ENCODE assay signal across 8 cellular contexts in the genomic region with DNA sequence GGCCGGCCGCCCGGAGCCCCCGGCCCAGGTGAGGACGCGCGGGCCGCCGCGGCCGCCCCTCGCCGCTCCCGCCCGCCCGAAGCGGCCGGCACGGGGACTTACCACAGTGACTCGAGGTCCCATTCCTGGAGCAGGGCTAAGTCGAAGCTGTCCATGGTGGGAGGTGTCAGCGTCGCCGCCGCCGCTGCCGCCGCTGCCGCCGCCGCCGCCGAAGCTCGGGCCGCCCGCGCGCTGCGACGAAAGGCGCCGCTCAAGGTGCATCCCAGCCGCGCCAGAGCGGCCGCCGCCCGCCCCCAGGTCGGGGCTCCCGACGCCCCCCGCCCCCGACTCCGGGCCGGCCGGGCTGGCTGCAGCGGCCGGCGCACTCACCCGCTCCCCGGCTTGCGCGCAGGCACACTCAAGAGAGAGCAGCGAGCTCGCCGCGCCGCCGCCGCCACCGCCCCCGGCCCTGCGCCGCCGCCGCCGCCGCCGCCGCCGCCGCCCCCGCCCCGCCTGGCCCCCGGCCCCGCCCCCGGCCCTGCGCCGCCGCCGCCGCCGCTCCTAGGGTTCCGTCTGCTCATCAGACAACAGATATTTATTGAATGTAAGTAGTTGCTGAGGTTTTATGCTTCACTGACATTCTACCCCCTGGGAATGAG. TPM values are rescaled to one million over a fixed set of nuclear protein-coding genes. Genes with fewer than 3 reads are reported as not detected.
DNase-seq lines count a peak whose midpoint lies in the region; ATAC-seq lines count a peak whose summit lies in the region.
"Not testable (repeated sequence)": the region's sequence is repeated elsewhere in the genome, so short reads cannot be mapped to it uniquely, and the experiment has no call there.

No MANE protein-coding gene starts in this region.

- peak in 4 of 5 donors; percentile 14 to 45 (median 20) for DNase-seq in CD4-positive, alpha-beta memory T cell
- DNase-seq in ecto neural progenitor cell (ENCODE audit: low spot score) (peak; percentile 49), left colon (peak in 1 of 2 donors; percentile 11)

- not testable (repeated sequence) for H3K36me3 Mint-ChIP-seq in CD4-positive, alpha-beta memory T cell; activated T-helper 17 cell treated with anti-CD3 and anti-CD28 coated beads, Interleukin-2, amount 50 U/mL, for 72 hours (ENCODE audit: low read depth); stimulated activated memory B cell treated with anti-CD40 and anti-IgM and Interleukin-4, amounts not matched to agents 10 μg/mL and 1 μg/mL and 100 μg/mL, for 72 hours

- H3K9me3 Mint-ChIP-seq in CD4-positive, alpha-beta memory T cell; activated T-helper 17 cell treated with anti-CD3 and anti-CD28 coated beads, Interleukin-2, amount 50 U/mL, for 72 hours; stimulated activated memory B cell treated with anti-CD40 and anti-IgM and Interleukin-4, amounts not matched to agents 10 μg/mL and 1 μg/mL and 100 μg/mL, for 72 hours: not testable (repeated sequence)

- not testable (repeated sequence) for H3K27me3 ChIP-seq in CD4-positive, alpha-beta memory T cell (ENCODE audit: insufficient read depth, low read length); neuron (ENCODE audit: insufficient read depth, low read length)

- peak; percentile 36 for ATAC-seq in HG02798 (IDR thresholded peaks at IDR 0.05; ENCODE audit: poor library complexity, unreplicated experiment)
- ATAC-seq in activated CD4-positive, CD25-positive, alpha-beta regulatory T cell treated with anti-CD3 and anti-CD28 coated beads, Interleukin-2, amount 50 U/mL, for 24 hours: peak; percentile 52 to 60
- ATAC-seq in activated T-helper 17 cell treated with anti-CD3 and anti-CD28 coated beads, Interleukin-2, amount 50 U/mL, for 72 hours (replicated peaks): peak; percentile 56
- peak; percentile 49 for ATAC-seq in left colon
- ATAC-seq in stimulated activated memory B cell treated with anti-CD40 and anti-IgM and Interleukin-4, amounts not matched to agents 10 μg/mL and 1 μg/mL and 100 μg/mL, for 72 hours: peak; percentile 61

- POLR2A ChIA-PET in CD4-positive, alpha-beta memory T cell (lab: Charles Lee; ENCODE audit: partially characterized antibody): not testable (repeated sequence)

- CTCF ChIA-PET in CD4-positive, alpha-beta memory T cell (lab: Charles Lee; ENCODE audit: partially characterized antibody): not testable (repeated sequence)

- H2AFZ ChIP-seq in neuron (ENCODE audit: low read depth, low read length): not testable (repeated sequence)

- intact Hi-C loops in CD4-positive, alpha-beta memory T cell (cut with micrococcal nuclease); left colon (cut with DNase I, micrococcal nuclease): not testable (repeated sequence)

- H3K4me3 Mint-ChIP-seq in CD4-positive, alpha-beta memory T cell: peak overlapping the region in 1 of 8 donors; percentile 20
- H3K4me3 Mint-ChIP-seq in activated T-helper 17 cell treated with anti-CD3 and anti-CD28 coated beads, Interleukin-2, amount 50 U/mL, for 72 hours; stimulated activated memory B cell treated with anti-CD40 and anti-IgM and Interleukin-4, amounts not matched to agents 10 μg/mL and 1 μg/mL and 100 μg/mL, for 72 hours: not testable (repeated sequence)

- H3K27me3 Mint-ChIP-seq in CD4-positive, alpha-beta memory T cell; activated T-helper 17 cell treated with anti-CD3 and anti-CD28 coated beads, Interleukin-2, amount 50 U/mL, for 72 hours; stimulated activated memory B cell treated with anti-CD40 and anti-IgM and Interleukin-4, amounts not matched to agents 10 μg/mL and 1 μg/mL and 100 μg/mL, for 72 hours: not testable (repeated sequence)

- H3K4me1 ChIP-seq in CD4-positive, alpha-beta memory T cell (ENCODE audit: insufficient read depth, low read length); neuron (ENCODE audit: insufficient read depth, low read length): not testable (repeated sequence)

- not testable (repeated sequence) for H3K36me3 ChIP-seq in CD4-positive, alpha-beta memory T cell (ENCODE audit: insufficient read depth, low read length); neuron (ENCODE audit: insufficient read depth, low read length)

- not testable (repeated sequence) for H3K27ac ChIP-seq in CD4-positive, alpha-beta memory T cell (ENCODE audit: low read depth, low read length)

- not testable (repeated sequence) for H3K4me1 Mint-ChIP-seq in CD4-positive, alpha-beta memory T cell; activated T-helper 17 cell treated with anti-CD3 and anti-CD28 coated beads, Interleukin-2, amount 50 U/mL, for 72 hours; stimulated activated memory B cell treated with anti-CD40 and anti-IgM and Interleukin-4, amounts not matched to agents 10 μg/mL and 1 μg/mL and 100 μg/mL, for 72 hours

- not testable (repeated sequence) for H3K27ac Mint-ChIP-seq in CD4-positive, alpha-beta memory T cell; activated T-helper 17 cell treated with anti-CD3 and anti-CD28 coated beads, Interleukin-2, amount 50 U/mL, for 72 hours; stimulated activated memory B cell treated with anti-CD40 and anti-IgM and Interleukin-4, amounts not matched to agents 10 μg/mL and 1 μg/mL and 100 μg/mL, for 72 hours

- not testable (repeated sequence) for H3K9me3 ChIP-seq in CD4-positive, alpha-beta memory T cell (ENCODE audit: control insufficient read depth in 1 of 2, low read length in 2 of 2); neuron (ENCODE audit: low read length)

- H3K4me3 ChIP-seq in CD4-positive, alpha-beta memory T cell (ENCODE audit: low read length in 2 of 2): not testable (repeated sequence)
- peak overlapping the region; percentile 21 for H3K4me3 ChIP-seq in neuron (ENCODE audit: low read length)

RNA-seq across cellular contexts. Expression of gene RGPD6, which starts 33.7 kb away (rescaled TPM):
- 10 to 100 TPM; 40.4 to 42.7 TPM for total RNA-seq in CD4-positive, alpha-beta memory T cell
- polyA plus RNA-seq in CD4-positive, alpha-beta memory T cell: 1 to 10 TPM; 3.6 to 6.1 TPM
- total RNA-seq in activated T-helper 17 cell treated with anti-CD3 and anti-CD28 coated beads, Interleukin-2, amount 50 U/mL, for 72 hours: 10 to 100 TPM; 12.5 to 16.1 TPM
- 10 to 100 TPM; 24.9 to 44.8 TPM for total RNA-seq in left colon
